ENCODE assay signal across 34 cellular contexts in the genomic region with DNA sequence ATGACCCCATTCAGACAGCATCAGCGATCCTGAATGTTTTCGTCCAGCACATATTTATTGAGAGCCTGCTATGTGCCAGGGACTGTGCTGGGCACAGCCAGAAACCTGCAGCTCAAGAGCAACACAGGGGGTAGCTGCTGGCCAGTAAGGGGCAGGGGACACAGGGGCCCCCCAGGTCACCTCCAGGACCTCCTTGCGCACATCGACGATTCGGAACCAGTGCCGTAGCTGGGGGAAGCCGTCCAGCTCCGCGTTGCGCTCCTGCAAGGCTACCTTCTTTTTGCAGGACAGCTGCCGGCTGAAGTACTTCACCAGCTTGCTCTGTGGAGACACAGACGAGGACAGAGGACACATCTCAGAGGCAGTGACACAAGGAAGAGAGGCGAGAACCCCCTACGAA.
"Had no signal": no experiment of that assay in that cellular context is flagged by ENCODE, and none has a peak within 500 bp of the region (broad histone marks: within the 10 kb centered on the region; RNA-seq: fewer than 3 reads in every experiment).

No MANE protein-coding gene starts in this region.

- H3K9me3 ChIP-seq: adrenal gland, ascending aorta, body of pancreas, breast epithelium had no signal

- H3K27me3 ChIP-seq: adrenal gland, ascending aorta, body of pancreas, brain microvascular endothelial cell, breast epithelium, cardiac muscle cell had no signal

- FAIRE-seq: astrocyte, bronchial epithelial cell had no signal

- DNase-seq: activated effector memory CD4-positive, alpha-beta T cell treated with anti-CD3 and anti-CD28 coated beads, Interleukin-2, amount 50 U/mL, for 16 hours; activated effector memory CD4-positive, alpha-beta T cell treated with Interleukin-2 at 50 U/mL for 16 hours; activated gamma-delta T cell; activated gamma-delta T cell treated with Interleukin-2 at 50 U/mL for 16 hours; activated naive CD4-positive, alpha-beta T cell; activated naive CD4-positive, alpha-beta T cell treated with anti-CD3 and anti-CD28 coated beads for 36 hours; activated naive CD4-positive, alpha-beta T cell treated with anti-CD3 and anti-CD28 coated beads, Interleukin-2, amount 10 ng/mL, durations not matched to agents 7 days and 5 days; activated naive CD4-positive, alpha-beta T cell treated with anti-CD3 and anti-CD28 coated beads, Interleukin-2, amount 50 U/mL, for 16 hours; activated naive CD4-positive, alpha-beta T cell treated with Interleukin-2 at 50 U/mL for 16 hours; activated naive CD8-positive, alpha-beta T cell treated with anti-CD3 and anti-CD28 coated beads for 36 hours; activated naive CD8-positive, alpha-beta T cell treated with anti-CD3 and anti-CD28 coated beads, Interleukin-2, amount 10 ng/mL, durations not matched to agents 7 days and 5 days; activated naive CD8-positive, alpha-beta T cell treated with anti-CD3 and anti-CD28 coated beads, Interleukin-2, amount 50 U/mL, for 24 hours; activated T-cell treated with anti-CD3 and anti-CD28 coated beads, Interleukin-2, amount 50 U/mL, for 1 hour; activated T-cell treated with anti-CD3 and anti-CD28 coated beads, Interleukin-2, amount 50 U/mL, for 24 hours; activated T-cell treated with anti-CD3 and anti-CD28 coated beads, Interleukin-2, amount 50 U/mL, for 4 hours; activated T-cell treated with anti-CD3 and anti-CD28 coated beads, Interleukin-2, amount 50 U/mL, for 48 hours; activated T-cell treated with anti-CD3 and anti-CD28 coated beads, Interleukin-2, amount 50 U/mL, for 72 hours; adrenal gland; amniotic stem cell; amygdala; anterior cingulate cortex; aorta; body of pancreas; brain microvascular endothelial cell; caudate nucleus; central memory CD4-positive, alpha-beta T cell; cerebellar nuclear complex had no signal

- H3K36me3 ChIP-seq: adrenal gland, ascending aorta, brain microvascular endothelial cell, breast epithelium, cardiac muscle cell had no signal

- H3K4me3 ChIP-seq: adrenal gland, ascending aorta, body of pancreas, breast epithelium, cardiac muscle cell had no signal

- ATAC-seq: activated naive CD4-positive, alpha-beta T cell treated with anti-CD3 and anti-CD28 coated beads, Interleukin-2, amount 50 U/mL, for 72 hours; activated naive CD8-positive, alpha-beta T cell treated with anti-CD3 and anti-CD28 coated beads, Interleukin-2, amount 50 U/mL, for 24 hours; activated T-cell treated with anti-CD3 and anti-CD28 coated beads, Interleukin-2, amount 50 U/mL, for 4 hours; activated T-cell treated with anti-CD3 and anti-CD28 coated beads, Interleukin-2, amount 50 U/mL, for 72 hours; activated T-helper 17 cell treated with anti-CD3 and anti-CD28 coated beads, Interleukin-2, amount 50 U/mL, for 72 hours; body of pancreas had no signal

- H3K4me1 ChIP-seq: adrenal gland, ascending aorta, body of pancreas, breast epithelium had no signal

- H3K27ac ChIP-seq: adrenal gland, ascending aorta, body of pancreas, brain microvascular endothelial cell, breast epithelium, cardiac muscle cell had no signal
